Comparison of ENCODE assay signal across 18 cellular contexts in genomic region chr6:122407712-122408111, GRCh38.
"Had no signal": no experiment of that assay in that cellular context is flagged by ENCODE, and none has a peak within 500 bp of the region (broad histone marks: within the 10 kb centered on the region; RNA-seq: fewer than 3 reads in every experiment).

No MANE protein-coding gene starts in this region.

- H3K9me3 Mint-ChIP-seq: activated naive CD4-positive, alpha-beta T cell treated with anti-CD3 and anti-CD28 coated beads, Interleukin-2, amount 10 ng/mL, durations not matched to agents 7 days and 5 days; natural killer cell; stimulated activated memory B cell treated with anti-CD40 and anti-IgM and Interleukin-4, amounts not matched to agents 10 μg/mL and 1 μg/mL and 100 μg/mL, for 72 hours had no signal

- H3K4me1 ChIP-seq: body of pancreas, colonic mucosa, parathyroid adenoma, uterus had no signal

- DNase-seq: activated CD8-positive, alpha-beta memory T cell treated with anti-CD3 and anti-CD28 coated beads, Interleukin-2, amount 50 U/mL, for 48 hours; activated naive CD4-positive, alpha-beta T cell treated with anti-CD3 and anti-CD28 coated beads, Interleukin-2, amount 10 ng/mL, durations not matched to agents 7 days and 5 days; amygdala; body of pancreas; central memory CD4-positive, alpha-beta T cell; colonic mucosa; islet precursor cell; mammary epithelial cell; natural killer cell; retina; stimulated activated CD4-positive, alpha-beta T cell treated with anti-CD3 and anti-CD28 coated beads, Interleukin-2, amount 100 ng/mL, for 48 hours; T-helper 2 cell; uterus had no signal

- H3K9me3 ChIP-seq: body of pancreas, colonic mucosa, neutrophil, tibial nerve, uterus had no signal

- H3K36me3 Mint-ChIP-seq: natural killer cell had no signal

- H3K27me3 ChIP-seq: body of pancreas, colonic mucosa, neutrophil, tibial nerve, uterus had no signal

- H3K4me3 ChIP-seq: body of pancreas, colonic mucosa, tibial nerve, uterus had no signal

- H3K27ac Mint-ChIP-seq: stimulated activated memory B cell treated with anti-CD40 and anti-IgM and Interleukin-4, amounts not matched to agents 10 μg/mL and 1 μg/mL and 100 μg/mL, for 72 hours had no signal

- H3K27ac ChIP-seq: body of pancreas, colonic mucosa, neutrophil, parathyroid adenoma, tibial nerve, uterus had no signal

- H3K4me3 Mint-ChIP-seq: stimulated activated memory B cell treated with anti-CD40 and anti-IgM and Interleukin-4, amounts not matched to agents 10 μg/mL and 1 μg/mL and 100 μg/mL, for 72 hours had no signal

- H3K36me3 ChIP-seq: colonic mucosa, neutrophil, uterus had no signal

- H3K27me3 Mint-ChIP-seq: activated naive CD4-positive, alpha-beta T cell treated with anti-CD3 and anti-CD28 coated beads, Interleukin-2, amount 10 ng/mL, durations not matched to agents 7 days and 5 days; activated T-helper 17 cell treated with anti-CD3 and anti-CD28 coated beads, Interleukin-2, amount 50 U/mL, for 72 hours; stimulated activated memory B cell treated with anti-CD40 and anti-IgM and Interleukin-4, amounts not matched to agents 10 μg/mL and 1 μg/mL and 100 μg/mL, for 72 hours had no signal
